In genomic region chr15:58639992-58640391, GRCh38 we compare ENCODE assay signal across 14 cellular contexts.
"Had no signal": no experiment of that assay in that cellular context is flagged by ENCODE, and none has a peak within 500 bp of the region (broad histone marks: within the 10 kb centered on the region; RNA-seq: fewer than 3 reads in every experiment).

No MANE protein-coding gene starts in this region.

- H3K36me3 ChIP-seq: prostate gland had no signal

- DNase-seq: activated CD4-positive, alpha-beta T cell treated with anti-CD3 and anti-CD28 coated beads, Interleukin-2, amount 50 U/mL, for 48 hours; activated T-cell treated with anti-CD3 and anti-CD28 coated beads, Interleukin-2, amount 50 U/mL, for 72 hours; kidney; left ventricle myocardium inferior; mucosa of descending colon; occipital lobe; right cardiac atrium; stomach; T1000 had no signal

- H3K27ac ChIP-seq: left ventricle myocardium inferior, prostate gland, SK-N-MC, stomach had no signal

- H3K4me1 Mint-ChIP-seq: memory B cell, nephron had no signal

- H3K9me3 Mint-ChIP-seq: activated T-cell treated with anti-CD3 and anti-CD28 coated beads, Interleukin-2, amount 50 U/mL, for 72 hours; memory B cell; nephron had no signal

- H3K4me1 ChIP-seq: left ventricle myocardium inferior, prostate gland, stomach had no signal

- H3K9me3 ChIP-seq: left ventricle myocardium inferior, mucosa of descending colon, prostate gland, stomach had no signal

- ATAC-seq: activated T-cell treated with anti-CD3 and anti-CD28 coated beads, Interleukin-2, amount 50 U/mL, for 72 hours; mucosa of descending colon; right cardiac atrium had no signal

- H3K27me3 Mint-ChIP-seq: memory B cell had no signal

- H3K27me3 ChIP-seq: cardiac muscle cell, stomach had no signal

- H3K27ac Mint-ChIP-seq: nephron had no signal

- H3K4me3 Mint-ChIP-seq: memory B cell, nephron had no signal

- H3K4me3 ChIP-seq: cardiac muscle cell, left ventricle myocardium inferior, mucosa of descending colon, prostate gland, SK-N-MC, stomach had no signal
